In the genomic region with DNA sequence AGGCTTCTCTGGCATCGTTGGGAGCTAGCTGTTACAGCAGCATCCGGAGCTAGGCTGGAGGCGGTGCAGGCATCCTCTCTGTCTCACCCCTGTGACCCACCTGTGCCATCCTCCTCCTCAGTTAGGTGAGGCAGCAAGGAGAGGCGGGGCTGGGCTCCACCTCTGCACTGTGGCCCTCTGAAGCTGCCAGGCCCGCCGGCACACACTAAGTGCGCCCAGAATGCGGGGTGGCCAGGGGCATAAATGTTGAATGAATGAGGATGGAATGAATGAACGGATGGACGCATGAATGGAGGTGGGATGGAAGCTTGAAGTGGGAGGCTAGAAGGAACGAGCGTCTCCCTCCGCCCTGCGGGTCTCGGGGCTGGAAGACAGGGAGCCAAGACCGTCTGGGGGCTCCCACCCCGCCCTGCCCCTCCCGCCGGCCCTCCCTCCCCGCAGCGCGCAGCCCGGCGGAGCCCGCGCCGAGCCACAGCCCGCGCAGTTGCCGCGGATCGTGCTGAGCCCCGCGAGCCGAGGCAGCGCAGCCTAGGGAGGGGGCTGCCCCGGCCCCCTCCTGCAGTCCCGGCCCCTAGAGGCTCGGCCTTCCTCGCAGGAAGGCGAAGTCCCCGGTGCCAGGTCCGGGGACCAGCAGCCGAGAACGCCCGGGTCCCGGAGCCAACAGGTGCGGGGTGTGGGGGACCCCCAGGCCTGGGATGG, we compare ENCODE assay signal across 10 cellular contexts. TPM values are rescaled to one million over a fixed set of nuclear protein-coding genes. Genes with fewer than 3 reads are reported as not detected.
DNase-seq lines count a peak whose midpoint lies in the region; ATAC-seq, FAIRE-seq and TF ChIP-seq lines count a peak whose summit lies in the region.
"Had no signal": no experiment of that assay in that cellular context is flagged by ENCODE, and none has a peak within 500 bp of the region (broad histone marks: within the 10 kb centered on the region; RNA-seq: fewer than 3 reads in every experiment).

TSS of gene HCRTR1 (plus strand) at position 472 of the 699 bp plus-strand sequence. CDS start 1,504 bp downstream, outside the sequence.

- H3K4me1 ChIP-seq in GM12878 (ENCODE audit: control insufficient read depth, insufficient read depth, low read length) (no peaks in the 10 kb centered on the region; the same call in 1 of the 2 replicates), stomach smooth muscle (ENCODE audit: control insufficient read depth, insufficient read depth, low read length) (peaks cover 13% of the 10 kb centered on the region)

- H3K4me2 ChIP-seq in GM12878 (ENCODE audit: control insufficient read depth, insufficient read depth): peak within 1 kb of the TSS; percentile 68; the same call in 1 of the 2 replicates

- H3K9ac ChIP-seq in GM12878 (ENCODE audit: control insufficient read depth, insufficient read depth, low read length): no peak within 1 kb of the TSS
- H3K9ac ChIP-seq in stomach smooth muscle (ENCODE audit: low read length in 2 of 2): no peak within 1 kb of the TSS

- H3K36me3 ChIP-seq in GM12878 (ENCODE audit: control insufficient read depth in 2 of 2, insufficient read depth in 2 of 2, low read length in 1 of 2) (no peaks in the 10 kb centered on the region), stomach smooth muscle (ENCODE audit: control insufficient read depth in 2 of 2, insufficient read depth in 2 of 2, low read length in 2 of 2) (no peaks in the 10 kb centered on the region)

- no peak for TF ChIP-seq EP300 in Ishikawa (IDR thresholded peaks at IDR 0.05; ENCODE audit: borderline replicate concordance)
- no peak for TF ChIP-seq EP300 in GM12878 (IDR thresholded peaks at IDR 0.05; ENCODE audit: borderline replicate concordance in 1 of 2, control insufficient read depth in 1 of 2, low read depth in 2 of 2, low read length in 2 of 2)

- CTCF ChIA-PET in GM12878 (lab: Yijun Ruan, JAX): interaction anchor here (0.7 to 4.9 kb wide), 21 partner anchors 10 to 353 kb away, joined by 3 to 61 read pairs (median 7); partner anchors contain the start of genes FABP3 and PEF1

- no TSS peak for BruUV-seq in GM12878 (replicated peaks; lab: Mats Ljungman, UMichigan)

- no peak for FAIRE-seq in GM12878 (lab: Jason Lieb, UNC)
- FAIRE-seq: H54 had no signal

- in situ Hi-C loops in GM12878 (cut with MboI): no loop called here

- TF ChIP-seq POLR2A in GM12878 (IDR thresholded peaks at IDR 0.05; ENCODE audit: low read depth, low read length): no peak

- no peak within 1 kb of the TSS for H3K27ac ChIP-seq in GM12878 (ENCODE audit: control insufficient read depth, insufficient read depth)
- H3K27ac ChIP-seq in stomach smooth muscle (ENCODE audit: low read length): no peak within 1 kb of the TSS

- intact Hi-C loops in GM12878 (cut with micrococcal nuclease; ENCODE audit: unreplicated experiment): no loop called here
- intact Hi-C loops in left colon (cut with DNase I, micrococcal nuclease): no loop called here

- no peak for TF ChIP-seq CTCF in GM12878 (IDR thresholded peaks at IDR 0.05 in 2 of 3, conservative IDR thresholded peaks at IDR 0.05 in 1 of 3; ENCODE audit: control insufficient read depth in 2 of 3, extremely low read depth in 1 of 3, insufficient read depth in 1 of 3, low read depth in 3 of 3, low read length in 3 of 3)

- TF ChIP-seq RAD21 in Ishikawa (IDR thresholded peaks at IDR 0.05; ENCODE audit: low read depth): no peak
- no peak for TF ChIP-seq RAD21 in GM12878 (IDR thresholded peaks at IDR 0.05; ENCODE audit: insufficient read depth, low read depth, low read length)

- H3K79me2 ChIP-seq in GM12878 (ENCODE audit: control insufficient read depth, insufficient read depth, low read length): no peaks in the 10 kb centered on the region

- POLR2A ChIA-PET in GM12878 (lab: Charles Lee): interaction anchor here (0.6 kb wide), 1 partner anchor 26 kb away, joined by 7 read pairs; no protein-coding TSS in a partner anchor

- RAD21 ChIA-PET in GM12878 (lab: Charles Lee; ENCODE audit: unreplicated experiment): interaction anchor here (0.6 to 3.2 kb wide), 17 partner anchors 19 to 347 kb away, joined by 3 to 10 read pairs (median 4); partner anchors contain the start of gene COL16A1

- no peaks in the 10 kb centered on the region; a peak in 2 of 4 replicates for H3K27me3 ChIP-seq in GM12878 (replicated peaks in 1 of 2; ENCODE audit: control insufficient read depth in 2 of 2, insufficient read depth in 2 of 2, low read length in 1 of 2)
- H3K27me3 ChIP-seq in stomach smooth muscle (ENCODE audit: control insufficient read depth in 1 of 2, insufficient read depth in 2 of 2, low read length in 2 of 2): peaks cover 22 to 24% of the 10 kb centered on the region in 2 donors

- WGBS in GM12878 (ENCODE audit: insufficient coverage, insufficient replicate concordance, low lambda C conversion rate, missing lambda C conversion rate): 12% methylated on average over 33 of the region's 48 CpGs

- H3K9me3 ChIP-seq in GM12878 (replicated peaks; ENCODE audit: control insufficient read depth, insufficient read depth, low read length) (no peaks in the 10 kb centered on the region), stomach smooth muscle (ENCODE audit: control insufficient read depth in 2 of 2, low read length in 2 of 2) (no peaks in the 10 kb centered on the region)

- peak; percentile 25 for ATAC-seq in GM12878
- ATAC-seq in left colon: peak; percentile 12
- ATAC-seq in esophagus mucosa: no peak

- no peak for DNase-seq in GM12878 (ENCODE audit: low read depth, low spot score)
- DNase-seq in left colon: no peak
- DNase-seq in inferior parietal cortex (ENCODE audit: extremely low spot score): no peak
- no peak for DNase-seq in NOMO-1 treated with dmso at 0.1 percent for 144 hours (lab: John Stamatoyannopoulos, UW; ENCODE audit: unreplicated experiment)
- DNase-seq in NCI-H446 treated with DMSO at 0.1 percent for 48 hours (lab: John Stamatoyannopoulos, UW): no peak

- H4K20me1 ChIP-seq in GM12878 (ENCODE audit: control insufficient read depth, insufficient read depth): no peaks in the 10 kb centered on the region

- H2AFZ ChIP-seq in GM12878 (ENCODE audit: control insufficient read depth, low read depth, low read length): peak within 1 kb of the TSS; percentile 28; the same call in 1 of the 2 replicates

- no peak within 1 kb of the TSS for H3K4me3 ChIP-seq in GM12878
- H3K4me3 ChIP-seq in stomach smooth muscle (ENCODE audit: low read length in 2 of 2): peak within 1 kb of the TSS; percentile 31 to 67

- SMC1A ChIA-PET in GM12878 (lab: Charles Lee; ENCODE audit: uncharacterized antibody, unreplicated experiment): interaction anchor here (0.7 to 3.2 kb wide), 14 partner anchors 12 to 195 kb away, joined by 3 to 16 read pairs (median 4); no protein-coding TSS in a partner anchor

TF ChIP-seq in GM12878, 131 proteins besides CTCF, POLR2A, EP300 and RAD21 (continues in another document):
- no peak for TF ChIP-seq HDAC6 (IDR thresholded peaks at IDR 0.05; ENCODE audit: unreplicated experiment)
- no peak for TF ChIP-seq ZNF24 (IDR thresholded peaks at IDR 0.05)
- TF ChIP-seq PAX5 (IDR thresholded peaks at IDR 0.05; ENCODE audit: borderline replicate concordance, low read depth, low read length): no peak
- TF ChIP-seq IRF3 (IDR thresholded peaks at IDR 0.05): no peak
- TF ChIP-seq E2F4 (IDR thresholded peaks at IDR 0.05; ENCODE audit: low read depth, low read length): no peak

RNA-seq across cellular contexts. Expression of gene HCRTR1, which starts in this region (rescaled TPM):
- not detected in 2 replicates for total RNA-seq in GM12878 (2013; cell fraction: nucleolus; rRNA removed)
- total RNA-seq in GM12878 (2014; rRNA removed) (0.11 TPM in 1 of 2 replicates, not detected in the other), GM12878 (2014; rRNA removed; fragmentation: Illumina TruSeq; extraction: Trizol) (not detected in 2 replicates), GM12878 (2021) (not detected in 2 replicates), left colon (under 1 TPM in 1 of 2 donors, not detected in 1; 0.14 TPM), esophagus mucosa (not detected)
- not detected for polyA plus RNA-seq in GM12878 (2011; ENCODE audit: low read depth)
- polyA plus RNA-seq in GM12878 (2011; rRNA removed) (not detected in 2 replicates), GM12878 (2014; fragmentation: Illumina TruSeq; extraction: Trizol) (not detected in 2 replicates), GM12878 (2014; fragmentation: Nextera tagmentation; extraction: Ambion mirVana) (not detected), GM12878 (2014; rRNA removed) (not detected in 2 replicates), GM12878 (2016; fragmentation: Nextera tagmentation; extraction: Ambion mirVana) (not detected)
- 0.04 TPM in 1 of 2 replicates, not detected in the other for polyA plus RNA-seq in GM12878 (2011; cell fraction: cytosol; rRNA removed)
- not detected in 2 replicates for polyA plus RNA-seq in GM12878 (2011; cell fraction: nucleus; rRNA removed)
- polyA plus RNA-seq in GM12878 (2012): not detected in 2 replicates
- polyA minus RNA-seq in GM12878 (2011; rRNA and poly(A)+ RNA removed): not detected in 2 replicates
- not detected in 2 replicates for polyA minus RNA-seq in GM12878 (2011; cell fraction: cytosol; rRNA and poly(A)+ RNA removed)
- not detected in 2 replicates for polyA minus RNA-seq in GM12878 (2011; cell fraction: nucleus; rRNA and poly(A)+ RNA removed)
- total RNA-seq: T-helper 2 cell treated with Interferon-gamma antibody and Interleukin-4, amounts not matched to agents 100 ng/mL and 5 ng/mL, for 36 hours had no signal

Comparison
In these comparisons a context has a peak if more than half of its experiments do, and no peak if none do; other contexts are left out.
1. Peak in ATAC-seq and H3K4me2 ChIP-seq in GM12878; RNA of the gene not detected or under 1 TPM.
2. Peak in ATAC-seq in left colon; RNA of the gene not detected or under 1 TPM.